Comparison of ENCODE assay signal across 1 cellular context in genomic region chr1:161766102-161766981, GRCh38.
A peak's percentile ranks its signal among the peaks of the same experiment; 100 is the strongest.
TF ChIP-seq lines count a peak whose summit lies in the region.

Gene ATF6, plus strand, starts transcription at chr1:161766320. Its CDS starts 41 bp downstream, at chr1:161766361.

TF ChIP-seq in HepG2, 621 proteins besides CTCF, POLR2A, EP300 and RAD21 (continued from another document and continues in another):
- TF ChIP-seq MTA1 (CRISPR knock-in tag; IDR thresholded peaks at IDR 0.05; ENCODE audit: borderline replicate concordance) (peak; percentile 69; the same call in 1 of the 2 replicates), EEA1 (CRISPR knock-in tag; IDR thresholded peaks at IDR 0.05; ENCODE audit: borderline replicate concordance) (no peak), SP4 (CRISPR knock-in tag; IDR thresholded peaks at IDR 0.05) (peak; percentile 54), LCORL (IDR thresholded peaks at IDR 0.05) (no peak), LCORL (CRISPR knock-in tag; IDR thresholded peaks at IDR 0.05) (no peak), ZNF510 (CRISPR knock-in tag; IDR thresholded peaks at IDR 0.05; ENCODE audit: low read depth) (0 out of 2 replicates have a peak, but pooled peaks have one; percentile 78), ZFP82 (CRISPR knock-in tag; IDR thresholded peaks at IDR 0.05; ENCODE audit: borderline replicate concordance) (peak; percentile 40; the same call in 1 of the 2 replicates), KAT8 (CRISPR knock-in tag; IDR thresholded peaks at IDR 0.05) (peak; percentile 95), ASH2L (IDR thresholded peaks at IDR 0.05; ENCODE audit: insufficient read length, low read depth, low read length) (peak; percentile 94), TRIM24 (CRISPR knock-in tag; IDR thresholded peaks at IDR 0.05) (no peak), CBFB (CRISPR knock-in tag; IDR thresholded peaks at IDR 0.05) (0 out of 2 replicates have a peak, but pooled peaks have one; percentile 46), REL (CRISPR knock-in tag; conservative IDR thresholded peaks at IDR 0.05) (no peak), THAP9 (CRISPR knock-in tag; IDR thresholded peaks at IDR 0.05; ENCODE audit: borderline replicate concordance) (peak; percentile 64; the same call in 1 of the 2 replicates), TOPORS (CRISPR knock-in tag; IDR thresholded peaks at IDR 0.05) (no peak), ZNF263 (CRISPR knock-in tag; IDR thresholded peaks at IDR 0.05) (no peak), SATB2 (CRISPR knock-in tag; IDR thresholded peaks at IDR 0.05) (no peak), MYNN (CRISPR knock-in tag; IDR thresholded peaks at IDR 0.05; ENCODE audit: low read depth) (no peak; the same call in 1 of the 2 replicates), TFDP1 (CRISPR knock-in tag; IDR thresholded peaks at IDR 0.05; ENCODE audit: borderline replicate concordance) (peak; percentile 62; the same call in 1 of the 2 replicates), TEAD3 (CRISPR knock-in tag; optimal IDR thresholded peaks at IDR 0.05; ENCODE audit: borderline replicate concordance) (peak; percentile 66), HINFP (CRISPR knock-in tag; IDR thresholded peaks at IDR 0.05; ENCODE audit: low read depth) (no peak), HDAC2 (CRISPR knock-in tag; IDR thresholded peaks at IDR 0.05) (peak; percentile 87; the same call in 1 of the 2 replicates), ZNF501 (CRISPR knock-in tag; IDR thresholded peaks at IDR 0.05) (peak; percentile 91), CBX1 (IDR thresholded peaks at IDR 0.05; ENCODE audit: low read depth) (no peak), BCL6 (CRISPR knock-in tag; IDR thresholded peaks at IDR 0.05) (peak; percentile 77), POLR2G (IDR thresholded peaks at IDR 0.05; ENCODE audit: low read depth, low read length) (peak; percentile 83), ZNF331 (CRISPR knock-in tag; IDR thresholded peaks at IDR 0.05) (peak; percentile 84), NR3C1 (CRISPR knock-in tag; IDR thresholded peaks at IDR 0.05) (no peak), ZKSCAN8 (CRISPR knock-in tag; IDR thresholded peaks at IDR 0.05; ENCODE audit: borderline replicate concordance) (peak; percentile 68; the same call in 1 of the 2 replicates), RAD51 (IDR thresholded peaks at IDR 0.05; ENCODE audit: borderline replicate concordance) (no peak), ZNF784 (CRISPR knock-in tag; IDR thresholded peaks at IDR 0.05; ENCODE audit: borderline replicate concordance) (no peak), ARID5B (CRISPR knock-in tag; IDR thresholded peaks at IDR 0.05) (peak; percentile 81), ZBTB34 (CRISPR knock-in tag; IDR thresholded peaks at IDR 0.05) (no peak), ZBTB3 (CRISPR knock-in tag; IDR thresholded peaks at IDR 0.05; ENCODE audit: borderline replicate concordance, low read depth) (peak; percentile 49; the same call in 1 of the 2 replicates), MXD3 (CRISPR knock-in tag; IDR thresholded peaks at IDR 0.05) (0 out of 2 replicates have a peak, but pooled peaks have one; percentile 52), ZNF740 (CRISPR knock-in tag; IDR thresholded peaks at IDR 0.05) (no peak), ZNF646 (CRISPR knock-in tag; IDR thresholded peaks at IDR 0.05) (no peak), TGIF2 (CRISPR knock-in tag; IDR thresholded peaks at IDR 0.05) (peak; percentile 90), ELK4 (CRISPR knock-in tag; IDR thresholded peaks at IDR 0.05; ENCODE audit: borderline replicate concordance) (no peak), PAF1 (CRISPR knock-in tag; IDR thresholded peaks at IDR 0.05) (no peak), IRF2 (CRISPR knock-in tag; IDR thresholded peaks at IDR 0.05) (peak; percentile 88), MYC (CRISPR knock-in tag; IDR thresholded peaks at IDR 0.05; ENCODE audit: borderline replicate concordance) (peak; percentile 57; the same call in 1 of the 2 replicates), ZNF205 (CRISPR knock-in tag; IDR thresholded peaks at IDR 0.05) (peak; percentile 59), ZNF432 (CRISPR knock-in tag; IDR thresholded peaks at IDR 0.05; ENCODE audit: borderline replicate concordance) (no peak)
